In genomic region chr1:179142889-179143299, GRCh38 we compare ENCODE assay signal across 8 cellular contexts.
DNase-seq lines count a peak whose midpoint lies in the region; ATAC-seq lines count a peak whose summit lies in the region.

No MANE protein-coding gene starts in this region.

- CTCF ChIA-PET in activated naive CD4-positive, alpha-beta T cell treated with anti-CD3 and anti-CD28 coated beads, Interleukin-2, amount 10 ng/mL, durations not matched to agents 7 days and 5 days (lab: Charles Lee), result interaction anchor here (1.5 to 2.2 kb wide), 2 partner anchors 22 to 62 kb away, joined by 5 to 7 read pairs; partner anchors contain the start of gene TOR3A

- H3K36me3 Mint-ChIP-seq in activated naive CD4-positive, alpha-beta T cell treated with anti-CD3 and anti-CD28 coated beads, Interleukin-2, amount 10 ng/mL, durations not matched to agents 7 days and 5 days, result peaks cover 6% of the 10 kb centered on the region
- H3K36me3 Mint-ChIP-seq in activated T-helper 1 cell treated with anti-CD3 and anti-CD28 coated beads, Interleukin-12 subunit alpha, Interleukin-12 subunit beta, Interleukin-2, Interleukin-4 antibody, amounts not matched to agents 30 ng/mL and 10 ng/mL and 1 ng/mL, durations not matched to agents 14 hours and 24 hours and 36 hours (ENCODE audit: low read depth), result peaks cover 2% of the 10 kb centered on the region

- H3K4me3 Mint-ChIP-seq in activated naive CD4-positive, alpha-beta T cell treated with anti-CD3 and anti-CD28 coated beads, Interleukin-2, amount 10 ng/mL, durations not matched to agents 7 days and 5 days, result no peak overlapping the region
- peak overlapping the region; percentile 63 for H3K4me3 Mint-ChIP-seq in activated T-helper 1 cell treated with anti-CD3 and anti-CD28 coated beads, Interleukin-12 subunit alpha, Interleukin-12 subunit beta, Interleukin-2, Interleukin-4 antibody, amounts not matched to agents 30 ng/mL and 10 ng/mL and 1 ng/mL, durations not matched to agents 14 hours and 24 hours and 36 hours

- H3K4me3 ChIP-seq in right cardiac atrium (ENCODE audit: low read length), result no peak overlapping the region

- no peaks in the 10 kb centered on the region for H3K27me3 ChIP-seq in right cardiac atrium (ENCODE audit: control insufficient read depth, insufficient read depth)

- no peaks in the 10 kb centered on the region for H3K9me3 Mint-ChIP-seq in activated naive CD4-positive, alpha-beta T cell treated with anti-CD3 and anti-CD28 coated beads, Interleukin-2, amount 10 ng/mL, durations not matched to agents 7 days and 5 days
- H3K9me3 Mint-ChIP-seq in activated T-helper 1 cell treated with anti-CD3 and anti-CD28 coated beads, Interleukin-12 subunit alpha, Interleukin-12 subunit beta, Interleukin-2, Interleukin-4 antibody, amounts not matched to agents 30 ng/mL and 10 ng/mL and 1 ng/mL, durations not matched to agents 14 hours and 24 hours and 36 hours, result no peaks in the 10 kb centered on the region

- 83% methylated on average over 2 of the region's 2 CpGs for WGBS in right cardiac atrium

- H3K4me1 Mint-ChIP-seq in activated naive CD4-positive, alpha-beta T cell treated with anti-CD3 and anti-CD28 coated beads, Interleukin-2, amount 10 ng/mL, durations not matched to agents 7 days and 5 days, result peaks cover 39% of the 10 kb centered on the region
- peaks cover 31% of the 10 kb centered on the region for H3K4me1 Mint-ChIP-seq in activated T-helper 1 cell treated with anti-CD3 and anti-CD28 coated beads, Interleukin-12 subunit alpha, Interleukin-12 subunit beta, Interleukin-2, Interleukin-4 antibody, amounts not matched to agents 30 ng/mL and 10 ng/mL and 1 ng/mL, durations not matched to agents 14 hours and 24 hours and 36 hours (ENCODE audit: low read depth)

- no peaks in the 10 kb centered on the region for H3K27me3 Mint-ChIP-seq in activated naive CD4-positive, alpha-beta T cell treated with anti-CD3 and anti-CD28 coated beads, Interleukin-2, amount 10 ng/mL, durations not matched to agents 7 days and 5 days
- H3K27me3 Mint-ChIP-seq in activated T-helper 1 cell treated with anti-CD3 and anti-CD28 coated beads, Interleukin-12 subunit alpha, Interleukin-12 subunit beta, Interleukin-2, Interleukin-4 antibody, amounts not matched to agents 30 ng/mL and 10 ng/mL and 1 ng/mL, durations not matched to agents 14 hours and 24 hours and 36 hours (ENCODE audit: insufficient read depth), result no peaks in the 10 kb centered on the region

- H3K4me1 ChIP-seq in right cardiac atrium (ENCODE audit: control insufficient read depth, insufficient read depth, low read length), result no peaks in the 10 kb centered on the region

- H3K27ac Mint-ChIP-seq in activated naive CD4-positive, alpha-beta T cell treated with anti-CD3 and anti-CD28 coated beads, Interleukin-2, amount 10 ng/mL, durations not matched to agents 7 days and 5 days, result peak overlapping the region; percentile 7
- no peak overlapping the region for H3K27ac Mint-ChIP-seq in activated T-helper 1 cell treated with anti-CD3 and anti-CD28 coated beads, Interleukin-12 subunit alpha, Interleukin-12 subunit beta, Interleukin-2, Interleukin-4 antibody, amounts not matched to agents 30 ng/mL and 10 ng/mL and 1 ng/mL, durations not matched to agents 14 hours and 24 hours and 36 hours

- H3K9me3 ChIP-seq in right cardiac atrium (ENCODE audit: control insufficient read depth, low read length), result no peaks in the 10 kb centered on the region

- H3K27ac ChIP-seq in right cardiac atrium (ENCODE audit: low read length), result peak overlapping the region; percentile 18

- no peak for DNase-seq in activated naive CD4-positive, alpha-beta T cell treated with anti-CD3 and anti-CD28 coated beads, Interleukin-2, amount 10 ng/mL, durations not matched to agents 7 days and 5 days
- DNase-seq in activated naive CD4-positive, alpha-beta T cell (lab: John Stamatoyannopoulos, UW), result no peak
- no peak for DNase-seq in activated T-helper 1 cell treated with anti-CD3 and anti-CD28 coated beads, Interleukin-12 subunit alpha, Interleukin-12 subunit beta, Interleukin-2, Interleukin-4 antibody, amounts not matched to agents 30 ng/mL and 10 ng/mL and 1 ng/mL, durations not matched to agents 14 hours and 24 hours and 36 hours (ENCODE audit: low spot score)
- DNase-seq in right cardiac atrium (no peak), stromal cell of bone marrow (ENCODE audit: low read depth) (peak; percentile 97), NCI-H2227 (lab: John Stamatoyannopoulos, UW; ENCODE audit: unreplicated experiment) (no peak), NCI-H2081 (lab: John Stamatoyannopoulos, UW) (no peak)
- DNase-seq in stimulated activated CD4-positive, alpha-beta T cell treated with anti-CD3 and anti-CD28 coated beads, Interleukin-12 subunit alpha, Interleukin-12 subunit beta, amount 100 ng/mL, for 4 hours, result no peak

- intact Hi-C loops in activated T-helper 1 cell treated with anti-CD3 and anti-CD28 coated beads, Interleukin-12 subunit alpha, Interleukin-12 subunit beta, Interleukin-2, Interleukin-4 antibody, amounts not matched to agents 30 ng/mL and 10 ng/mL and 1 ng/mL, durations not matched to agents 14 hours and 24 hours and 36 hours (cut with micrococcal nuclease), result loop anchor here (2.0 kb wide), 4 partner anchors 86 to 226 kb away; partner anchors contain the start of gene ABL2
- intact Hi-C loops in right cardiac atrium (cut with DNase I), result no loop called here

- peak; percentile 62 to 75 for ATAC-seq in right cardiac atrium
